In genomic region chr2:238107525-238108422, GRCh38 we compare ENCODE assay signal across 1 cellular context.
TF ChIP-seq lines count a peak whose summit lies in the region.

No MANE protein-coding gene starts in this region.

TF ChIP-seq in HCT116, 20 proteins besides CTCF, POLR2A, EP300 and RAD21 (continued from another document):
- no peak for TF ChIP-seq REST (IDR thresholded peaks at IDR 0.05; ENCODE audit: low read depth)
